ENCODE assay signal across 9 cellular contexts in the genomic region with DNA sequence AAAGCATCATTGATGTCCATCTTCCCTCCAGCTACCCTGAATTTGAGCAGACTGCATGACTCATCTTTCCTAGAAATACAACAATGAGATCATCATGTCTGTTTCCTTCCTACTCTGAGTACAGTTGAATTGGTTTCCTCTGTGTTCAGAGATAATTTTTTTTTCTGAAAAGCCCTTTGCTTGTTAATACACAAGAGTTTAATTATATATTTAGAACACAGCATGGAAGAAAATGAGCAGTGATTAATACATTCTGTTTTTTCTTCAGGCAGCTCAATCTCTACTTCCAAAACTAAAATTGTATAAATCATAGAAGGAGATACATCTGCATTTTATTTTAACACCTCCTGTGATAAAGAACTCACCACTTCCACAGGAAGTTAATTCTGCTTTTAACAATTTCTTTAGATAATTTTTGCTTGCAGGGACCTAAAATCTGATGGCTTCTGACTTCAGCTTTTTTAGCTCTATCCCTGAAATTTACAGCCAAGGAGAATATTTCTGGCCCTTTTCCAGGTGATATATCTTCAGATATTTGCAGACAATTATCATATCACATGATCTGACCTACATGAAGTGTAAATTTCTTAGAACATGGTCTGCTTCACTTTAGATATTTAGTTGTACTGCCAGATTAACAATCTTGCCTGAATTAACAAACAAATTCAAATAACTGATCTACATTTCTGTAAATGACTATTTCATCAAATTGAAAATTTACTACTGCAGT.
DNase-seq lines count a peak whose midpoint lies in the region; ATAC-seq lines count a peak whose summit lies in the region.
"Had no signal": no experiment of that assay in that cellular context is flagged by ENCODE, and none has a peak within 500 bp of the region (broad histone marks: within the 10 kb centered on the region; RNA-seq: fewer than 3 reads in every experiment).

No MANE protein-coding gene starts in this region.

- peaks cover 10% of the 10 kb centered on the region for H3K36me3 Mint-ChIP-seq in activated T-helper 2 cell treated with anti-CD3 and anti-CD28 coated beads, Interferon-gamma antibody, Interleukin-2, Interleukin-4, amounts not matched to agents 10 μg/mL and 5 μg/mL and 100 μg/mL, durations not matched to agents 14 hours and 24 hours and 36 hours (ENCODE audit: low read depth)

- H3K36me3 ChIP-seq in BLaER1 treated with 17β-estradiol and CSF1 and Interleukin-3, amounts not matched to agents 10 nM and 100 nM, result no peaks in the 10 kb centered on the region

- peaks cover 8 to 20% (median 15%) of the 10 kb centered on the region in 10 experiments for H3K4me1 ChIP-seq in BLaER1 treated with 17β-estradiol and CSF1 and Interleukin-3, amounts not matched to agents 10 nM and 100 nM

- intact Hi-C loops in activated T-helper 2 cell treated with anti-CD3 and anti-CD28 coated beads, Interferon-gamma antibody, Interleukin-2, Interleukin-4, amounts not matched to agents 10 μg/mL and 5 μg/mL and 100 μg/mL, durations not matched to agents 14 hours and 24 hours and 36 hours (cut with micrococcal nuclease), result loop anchor here (1.0 to 10.0 kb wide), 6 partner anchors 109 to 1135 kb away; a partner anchor contains a TSS

- peak overlapping the region in 3 of 11 experiments; percentile 4 to 45 (median 38); a peak in 2 of 22 replicates for H3K9ac ChIP-seq in BLaER1 treated with 17β-estradiol and CSF1 and Interleukin-3, amounts not matched to agents 10 nM and 100 nM

- no peak overlapping the region for H3K4me3 ChIP-seq in BLaER1 treated with 17β-estradiol and CSF1 and Interleukin-3, amounts not matched to agents 10 nM and 100 nM

- H3K4me1 Mint-ChIP-seq in activated T-helper 2 cell treated with anti-CD3 and anti-CD28 coated beads, Interferon-gamma antibody, Interleukin-2, Interleukin-4, amounts not matched to agents 10 μg/mL and 5 μg/mL and 100 μg/mL, durations not matched to agents 14 hours and 24 hours and 36 hours (ENCODE audit: low read depth), result peaks cover 49% of the 10 kb centered on the region

- H3K27me3 Mint-ChIP-seq in activated T-helper 2 cell treated with anti-CD3 and anti-CD28 coated beads, Interferon-gamma antibody, Interleukin-2, Interleukin-4, amounts not matched to agents 10 μg/mL and 5 μg/mL and 100 μg/mL, durations not matched to agents 14 hours and 24 hours and 36 hours (ENCODE audit: low read depth), result peaks cover 11% of the 10 kb centered on the region

- H3K9me3 ChIP-seq in BLaER1 treated with 17β-estradiol and CSF1 and Interleukin-3, amounts not matched to agents 10 nM and 100 nM (replicated peaks in 1 of 11), result no peaks in the 10 kb centered on the region

- DNase-seq in HT1080 (ENCODE audit: low read depth) (peak; percentile 81), kidney tubule cell (ENCODE audit: low spot score) (peak; percentile 73), NCI-H1092 (lab: John Stamatoyannopoulos, UW) (no peak), T-helper 9 cell (no peak)
- no peak for DNase-seq in activated T-helper 2 cell treated with anti-CD3 and anti-CD28 coated beads, Interferon-gamma antibody, Interleukin-2, Interleukin-4, amounts not matched to agents 10 μg/mL and 5 μg/mL and 100 μg/mL, durations not matched to agents 14 hours and 24 hours and 36 hours (ENCODE audit: low spot score)
- no peak for DNase-seq in stimulated activated CD4-positive, alpha-beta T cell treated with anti-CD3 and anti-CD28 coated beads, Interleukin-4, amount 100 ng/mL, for 4 hours
- DNase-seq: RPMI8226 had no signal

- peak overlapping the region; percentile 44 to 67 (median 54); a peak in 21 of 22 replicates for H3K4me2 ChIP-seq in BLaER1 treated with 17β-estradiol and CSF1 and Interleukin-3, amounts not matched to agents 10 nM and 100 nM

- peak overlapping the region; percentile 2 for H3K4me3 Mint-ChIP-seq in activated T-helper 2 cell treated with anti-CD3 and anti-CD28 coated beads, Interferon-gamma antibody, Interleukin-2, Interleukin-4, amounts not matched to agents 10 μg/mL and 5 μg/mL and 100 μg/mL, durations not matched to agents 14 hours and 24 hours and 36 hours (ENCODE audit: low read depth)

- peaks cover 12% of the 10 kb centered on the region for H3K9me3 Mint-ChIP-seq in activated T-helper 2 cell treated with anti-CD3 and anti-CD28 coated beads, Interferon-gamma antibody, Interleukin-2, Interleukin-4, amounts not matched to agents 10 μg/mL and 5 μg/mL and 100 μg/mL, durations not matched to agents 14 hours and 24 hours and 36 hours

- peak overlapping the region in 6 of 11 experiments; percentile 8 to 69 (median 56); a peak in 11 of 22 replicates for H3K27ac ChIP-seq in BLaER1 treated with 17β-estradiol and CSF1 and Interleukin-3, amounts not matched to agents 10 nM and 100 nM

- no peaks in the 10 kb centered on the region for H4K20me1 ChIP-seq in BLaER1 treated with 17β-estradiol and CSF1 and Interleukin-3, amounts not matched to agents 10 nM and 100 nM

- H3K27me3 ChIP-seq in BLaER1 treated with 17β-estradiol and CSF1 and Interleukin-3, amounts not matched to agents 10 nM and 100 nM, result no peaks in the 10 kb centered on the region

- peak overlapping the region; percentile 48 for H3K27ac Mint-ChIP-seq in activated T-helper 2 cell treated with anti-CD3 and anti-CD28 coated beads, Interferon-gamma antibody, Interleukin-2, Interleukin-4, amounts not matched to agents 10 μg/mL and 5 μg/mL and 100 μg/mL, durations not matched to agents 14 hours and 24 hours and 36 hours

- ATAC-seq in GM21526 (IDR thresholded peaks at IDR 0.05; ENCODE audit: low FRiP score, unreplicated experiment), result no peak

Comparison
In these comparisons a context has a peak if more than half of its experiments do, and no peak if none do; other contexts are left out.
1. DNase-seq: peak in HT1080 (single experiment) and kidney tubule cell (single experiment); none in activated T-helper 2 cell treated with anti-CD3 and anti-CD28 coated beads, Interferon-gamma antibody, Interleukin-2, Interleukin-4, amounts not matched to agents 10 μg/mL and 5 μg/mL and 100 μg/mL, durations not matched to agents 14 hours and 24 hours and 36 hours (single experiment), stimulated activated CD4-positive, alpha-beta T cell treated with anti-CD3 and anti-CD28 coated beads, Interleukin-4, amount 100 ng/mL, for 4 hours (0 of 2), NCI-H1092 (single experiment) and T-helper 9 cell (single experiment).